Comparison of ENCODE assay signal across 8 cellular contexts in the genomic region with DNA sequence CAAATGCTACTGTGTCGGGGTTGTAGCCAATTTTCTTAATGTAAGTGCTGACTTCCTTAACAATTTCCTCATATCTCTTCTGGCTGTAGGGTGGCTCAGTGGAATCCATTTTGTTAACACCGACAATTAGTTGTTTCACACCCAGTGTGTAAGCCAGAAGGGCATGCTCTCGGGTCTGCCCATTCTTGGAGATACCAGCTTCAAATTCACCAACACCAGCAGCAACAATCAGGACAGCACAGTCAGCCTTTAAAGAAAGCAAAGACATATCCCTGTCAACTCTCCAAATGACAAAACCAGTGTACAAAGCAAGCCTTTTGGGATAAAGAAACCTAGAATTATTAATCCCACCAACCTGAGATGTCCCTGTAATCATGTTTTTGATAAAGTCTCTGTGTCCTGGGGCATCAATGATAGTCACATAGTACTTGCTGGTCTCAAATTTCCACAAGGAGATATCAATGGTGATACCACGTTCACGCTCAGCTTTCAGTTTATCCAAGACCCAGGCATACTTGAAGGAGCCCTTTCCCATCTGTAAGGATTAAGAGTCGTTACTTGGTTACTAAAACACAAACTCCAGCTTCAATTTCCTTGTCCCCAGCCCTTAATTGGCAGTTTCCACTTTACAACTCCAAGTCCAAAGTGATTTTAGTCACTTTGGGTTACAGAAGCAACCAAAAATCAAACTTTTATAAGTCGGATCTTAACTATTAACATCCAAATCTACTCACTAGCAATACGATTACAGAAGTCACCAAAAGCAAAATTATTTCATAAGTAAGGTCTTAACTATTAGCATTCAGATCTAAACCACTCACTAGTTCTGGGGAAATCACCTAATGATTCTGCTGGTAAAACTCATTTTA. TPM values are rescaled to one million over a fixed set of nuclear protein-coding genes. Genes with fewer than 3 reads are reported as not detected.
DNase-seq lines count a peak whose midpoint lies in the region; ATAC-seq and TF ChIP-seq lines count a peak whose summit lies in the region.
"Not testable (repeated sequence)": the region's sequence is repeated elsewhere in the genome, so short reads cannot be mapped to it uniquely, and the experiment has no call there.

No MANE protein-coding gene starts in this region.

- H3K9me2 ChIP-seq in GM23248 (ENCODE audit: insufficient read depth); OCI-LY7 (ENCODE audit: insufficient read depth, low read length): not testable (repeated sequence)

- peaks cover 53% of the 10 kb centered on the region for H3K36me3 ChIP-seq in GM23248 (ENCODE audit: low read depth)
- peaks cover 64% of the 10 kb centered on the region for H3K36me3 ChIP-seq in OCI-LY7 (ENCODE audit: insufficient read depth, low read length)
- peaks cover 28% of the 10 kb centered on the region for H3K36me3 ChIP-seq in cardiac muscle cell
- H3K36me3 ChIP-seq in mucosa of rectum (ENCODE audit: control insufficient read depth in 2 of 2, insufficient read depth in 2 of 2, low read length in 2 of 2) = peaks cover 40 to 47% of the 10 kb centered on the region in 2 donors
- H3K36me3 ChIP-seq in skeletal muscle tissue (ENCODE audit: control insufficient read depth in 3 of 3, insufficient read depth in 3 of 3, low read length in 3 of 3) = peaks cover 14 to 21% (median 18%) of the 10 kb centered on the region in 3 donors

- not testable (repeated sequence) for ATAC-seq in activated T-cell treated with anti-CD3 and anti-CD28 coated beads, Interleukin-2, amount 50 U/mL, for 4 hours

- not testable (repeated sequence) for TF ChIP-seq CTCF in OCI-LY7 (conservative IDR thresholded peaks at IDR 0.05; ENCODE audit: low read length); choroid plexus epithelial cell (conservative IDR thresholded peaks at IDR 0.05; ENCODE audit: low read depth, low read length); cardiac muscle cell (IDR thresholded peaks at IDR 0.05; ENCODE audit: low read depth, low read length)

- peak overlapping the region; percentile 100 for H3K9ac ChIP-seq in GM23248
- H3K9ac ChIP-seq in mucosa of rectum (ENCODE audit: low read depth in 1 of 2, low read length in 2 of 2) = peak overlapping the region; percentile 89 to 99
- peak overlapping the region; percentile 90 to 96 (median 95) for H3K9ac ChIP-seq in skeletal muscle tissue (ENCODE audit: low read depth in 1 of 3, low read length in 3 of 3)

- H3K9me3 Mint-ChIP-seq in activated T-cell treated with anti-CD3 and anti-CD28 coated beads, Interleukin-2, amount 50 U/mL, for 4 hours = not testable (repeated sequence)

- TSS peak; percentile 67 for BruUV-seq in OCI-LY7 (replicated peaks; lab: Mats Ljungman, UMichigan)

- CTCF ChIA-PET in OCI-LY7 (lab: Charles Lee; ENCODE audit: unreplicated experiment) = not testable (repeated sequence)

- H3K4me1 Mint-ChIP-seq in activated T-cell treated with anti-CD3 and anti-CD28 coated beads, Interleukin-2, amount 50 U/mL, for 4 hours (ENCODE audit: low read depth) = peaks cover 35% of the 10 kb centered on the region

- H4K20me1 ChIP-seq in GM23248 (ENCODE audit: insufficient read depth) (peaks cover 32% of the 10 kb centered on the region), OCI-LY7 (ENCODE audit: insufficient read depth, low read length) (peaks cover 27% of the 10 kb centered on the region)

- peak overlapping the region; percentile 100 for H3K27ac ChIP-seq in GM23248
- peak overlapping the region; percentile 97 for H3K27ac ChIP-seq in OCI-LY7 (ENCODE audit: low read depth, low read length, poor library complexity, severe bottlenecking)
- H3K27ac ChIP-seq in cardiac muscle cell = peak overlapping the region; percentile 96
- H3K27ac ChIP-seq in mucosa of rectum (ENCODE audit: low read depth in 2 of 2, low read length in 2 of 2) = peak overlapping the region; percentile 98 to 100
- H3K27ac ChIP-seq in skeletal muscle tissue (ENCODE audit: low read depth, low read length) = peak overlapping the region; percentile 97

- H2AFZ ChIP-seq in GM23248; OCI-LY7 (ENCODE audit: low read length): not testable (repeated sequence)

- H3K4me3 ChIP-seq in GM23248 = peak overlapping the region; percentile 97
- peak overlapping the region; percentile 99 for H3K4me3 ChIP-seq in OCI-LY7 (ENCODE audit: low read depth, low read length, poor library complexity, severe bottlenecking)
- peak overlapping the region; percentile 99 for H3K4me3 ChIP-seq in choroid plexus epithelial cell (ENCODE audit: low read depth, low read length)
- peak overlapping the region; percentile 61 for H3K4me3 ChIP-seq in cardiac muscle cell
- peak overlapping the region; percentile 78 to 97 for H3K4me3 ChIP-seq in mucosa of rectum (ENCODE audit: low read length in 2 of 2)
- peak overlapping the region; percentile 81 to 88 (median 87) for H3K4me3 ChIP-seq in skeletal muscle tissue (ENCODE audit: low read length in 3 of 3)

- peak overlapping the region; percentile 99 for H3K4me2 ChIP-seq in GM23248 (ENCODE audit: unreplicated experiment)
- peak overlapping the region; percentile 99 for H3K4me2 ChIP-seq in OCI-LY7 (ENCODE audit: low read length)

- peaks cover 60% of the 10 kb centered on the region for H3K79me2 ChIP-seq in GM23248 (ENCODE audit: insufficient read depth)
- peaks cover 50% of the 10 kb centered on the region; the same call in 1 of the 2 replicates for H3K79me2 ChIP-seq in OCI-LY7 (ENCODE audit: insufficient read depth, low read depth, low read length)

- 0 to 1% methylated on average over 7 of the region's 8 CpGs for WGBS in GM23248 (ENCODE audit: low coverage in 1 of 2, low lambda C conversion rate in 2 of 2, missing lambda C conversion rate in 2 of 2), 2 experiments

- peaks cover 80% of the 10 kb centered on the region for H3F3A ChIP-seq in GM23248 (ENCODE audit: insufficient read depth)

- not testable (repeated sequence) for H3K9me3 ChIP-seq in GM23248 (ENCODE audit: low read depth); OCI-LY7 (ENCODE audit: low read length); cardiac muscle cell (ENCODE audit: low read depth); mucosa of rectum (ENCODE audit: control insufficient read depth in 2 of 2, low read length in 2 of 2); skeletal muscle tissue (ENCODE audit: control insufficient read depth in 3 of 3, low read length in 3 of 3)

- H3K36me3 Mint-ChIP-seq in activated T-cell treated with anti-CD3 and anti-CD28 coated beads, Interleukin-2, amount 50 U/mL, for 4 hours (ENCODE audit: insufficient read depth) = peaks cover 59% of the 10 kb centered on the region

- DNase-seq in ACHN (peak; percentile 7), GM23248 (peak; percentile 30), choroid plexus epithelial cell (ENCODE audit: low read depth) (peak; percentile 31)
- DNase-seq in OCI-LY7 (ENCODE audit: low spot score); activated T-cell treated with anti-CD3 and anti-CD28 coated beads, Interleukin-2, amount 50 U/mL, for 4 hours; cardiac muscle cell (ENCODE audit: low read depth in 1 of 2, low spot score in 1 of 2): not testable (repeated sequence)

- peak overlapping the region; percentile 98 for H3K4me3 Mint-ChIP-seq in activated T-cell treated with anti-CD3 and anti-CD28 coated beads, Interleukin-2, amount 50 U/mL, for 4 hours

- intact Hi-C loops in OCI-LY7 (cut with micrococcal nuclease; ENCODE audit: unreplicated experiment) = not testable (repeated sequence)

- POLR2A ChIA-PET in OCI-LY7 (lab: Charles Lee) = interaction anchor here (0.6 to 1.9 kb wide), 4 partner anchors 8 to 57 kb away, joined by 3 to 9 read pairs (median 4); partner anchors contain the start of gene MTO1

- peaks cover 36% of the 10 kb centered on the region for H3K4me1 ChIP-seq in GM23248 (ENCODE audit: insufficient read depth)
- peaks cover 44% of the 10 kb centered on the region for H3K4me1 ChIP-seq in OCI-LY7 (ENCODE audit: insufficient read depth, low read length, poor library complexity, severe bottlenecking)
- peaks cover 19% of the 10 kb centered on the region for H3K4me1 ChIP-seq in cardiac muscle cell (ENCODE audit: low read depth)
- H3K4me1 ChIP-seq in mucosa of rectum (ENCODE audit: control insufficient read depth in 2 of 2, insufficient read depth in 2 of 2, low read length in 2 of 2) = peaks cover 27 to 31% of the 10 kb centered on the region in 2 donors
- peaks cover 15 to 20% (median 18%) of the 10 kb centered on the region in 3 donors for H3K4me1 ChIP-seq in skeletal muscle tissue (ENCODE audit: control insufficient read depth in 3 of 3, insufficient read depth in 3 of 3, low read length in 3 of 3)

- H3K27me3 ChIP-seq in GM23248 (replicated peaks; ENCODE audit: insufficient read depth); cardiac muscle cell; mucosa of rectum (ENCODE audit: control insufficient read depth in 2 of 2, insufficient read depth in 2 of 2, low read length in 2 of 2): not testable (repeated sequence)
- H3K27me3 ChIP-seq in skeletal muscle tissue (ENCODE audit: control insufficient read depth in 3 of 3, insufficient read depth in 3 of 3, low read length in 3 of 3) = peaks cover 0 to 22% (median 21%) of the 10 kb centered on the region in 3 donors

- in situ Hi-C loops in ACHN (cut with HindIII; ENCODE audit: low pct_ligation_motif_present, low pct_unique_long_range_greater_than_20kb, low sequenced_read_pairs) = not testable (repeated sequence)
- in situ Hi-C loops in GM23248 (cut with MboI) = loop anchor here (25.0 kb wide), 1 partner anchor 93 kb away; no protein-coding TSS in a partner anchor

- not testable (repeated sequence) for H3K27me3 Mint-ChIP-seq in activated T-cell treated with anti-CD3 and anti-CD28 coated beads, Interleukin-2, amount 50 U/mL, for 4 hours (ENCODE audit: low read depth)

RNA-seq across cellular contexts. Expression of gene EEF1A1, which starts 1.6 kb away (rescaled TPM):
- total RNA-seq in GM23248 (2014; rRNA removed; shearing (Covaris generic)) = 13,436 and 14,561 TPM in 2 replicates
- 3,887 and 3,918 TPM in 2 replicates for polyA plus RNA-seq in GM23248 (2016; fragmentation: Nextera tagmentation; extraction: Ambion mirVana)
- 8,152 and 8,173 TPM in 2 replicates for total RNA-seq in OCI-LY7 (2014; rRNA removed; shearing (Covaris generic))
- 8,197 and 8,593 TPM in 2 replicates for total RNA-seq in OCI-LY7 (2022)
- over 10,000 TPM; 10,240 to 10,910 (median 10,363) TPM for total RNA-seq in activated T-cell treated with anti-CD3 and anti-CD28 coated beads, Interleukin-2, amount 50 U/mL, for 4 hours
- total RNA-seq in cardiac muscle cell = 7,643 and 9,273 TPM in 2 replicates
- polyA plus RNA-seq in cardiac muscle cell = 2,527 and 3,279 TPM in 2 replicates
- 25,587 TPM for total RNA-seq in skeletal muscle tissue

RNA-seq across cellular contexts. Expression of gene MTO1, which starts 57.7 kb away (rescaled TPM):
- 22.9 and 28.9 TPM in 2 replicates for total RNA-seq in GM23248 (2014; rRNA removed; shearing (Covaris generic))
- polyA plus RNA-seq in GM23248 (2016; fragmentation: Nextera tagmentation; extraction: Ambion mirVana) (21.8 and 23.0 TPM in 2 replicates), cardiac muscle cell (19.6 and 25.3 TPM in 2 replicates)
- total RNA-seq in OCI-LY7 (2014; rRNA removed; shearing (Covaris generic)) = 44.0 and 63.8 TPM in 2 replicates
- total RNA-seq in OCI-LY7 (2022) (72.5 and 90.3 TPM in 2 replicates), cardiac muscle cell (18.5 and 23.6 TPM in 2 replicates), skeletal muscle tissue (25.6 TPM)
- 10 to 100 TPM; 30.4 to 35.8 (median 35.1) TPM for total RNA-seq in activated T-cell treated with anti-CD3 and anti-CD28 coated beads, Interleukin-2, amount 50 U/mL, for 4 hours
